Comparison of ENCODE assay signal across 8 cellular contexts in genomic region chr11:75867778-75868374, GRCh38. TPM values are rescaled to one million over a fixed set of nuclear protein-coding genes. Genes with fewer than 3 reads are reported as not detected.
DNase-seq lines count a peak whose midpoint lies in the region; ATAC-seq, FAIRE-seq and TF ChIP-seq lines count a peak whose summit lies in the region.

No MANE protein-coding gene starts in this region.

- H2AFZ ChIP-seq in endothelial cell of umbilical vein (ENCODE audit: low read depth, low read length): no peak overlapping the region

- H3K27ac ChIP-seq in endothelial cell of umbilical vein (ENCODE audit: insufficient read depth, low read depth, low read length) (no peak overlapping the region), upper lobe of right lung (no peak overlapping the region)

- H3K36me3 ChIP-seq in endothelial cell of umbilical vein (ENCODE audit: control insufficient read depth in 2 of 2, extremely low read depth in 1 of 2, insufficient read depth in 2 of 2, low read length in 2 of 2) (peaks cover 0 to 6% of the 10 kb centered on the region in 2 experiments), upper lobe of right lung (no peaks in the 10 kb centered on the region)

- no peaks in the 10 kb centered on the region for H4K20me1 ChIP-seq in endothelial cell of umbilical vein (replicated peaks; ENCODE audit: control insufficient read depth, extremely low read depth, insufficient read depth, low read length)

- no TSS peak for BruUV-seq in endothelial cell of umbilical vein (replicated peaks; lab: Mats Ljungman, UMichigan)

- H3K79me2 ChIP-seq in endothelial cell of umbilical vein (ENCODE audit: control insufficient read depth, insufficient read depth, low read length): peaks cover 43% of the 10 kb centered on the region

- no peaks in the 10 kb centered on the region for H3K9me1 ChIP-seq in endothelial cell of umbilical vein (replicated peaks; ENCODE audit: control insufficient read depth, extremely low read depth, insufficient read depth, low read length)

- H3K4me3 ChIP-seq in WI38 (ENCODE audit: low read depth, low read length): no peak overlapping the region
- H3K4me3 ChIP-seq in endothelial cell of umbilical vein (replicated peaks in 1 of 3; ENCODE audit: insufficient read depth in 1 of 3, low read depth in 1 of 3, low read length in 3 of 3): no peak overlapping the region
- no peak overlapping the region for H3K4me3 ChIP-seq in upper lobe of right lung

- no peak overlapping the region for H3K9ac ChIP-seq in endothelial cell of umbilical vein (replicated peaks; ENCODE audit: extremely low read depth, insufficient read depth, low read length)

- H3K4me2 ChIP-seq in endothelial cell of umbilical vein (ENCODE audit: insufficient read depth, low read length): no peak overlapping the region

- H3K4me1 ChIP-seq in endothelial cell of umbilical vein (ENCODE audit: control insufficient read depth, extremely low read depth, insufficient read depth, low read length): peaks cover 20% of the 10 kb centered on the region
- peaks cover 6% of the 10 kb centered on the region for H3K4me1 ChIP-seq in upper lobe of right lung

- dilution Hi-C loops in endothelial cell of umbilical vein (cut with MboI; ENCODE audit: extremely low pct_ligation_motif_present, low sequenced_read_pairs): no loop called here

- no peak for FAIRE-seq in endothelial cell of umbilical vein (lab: Jason Lieb, UNC)

- H3K9me3 ChIP-seq in endothelial cell of umbilical vein (replicated peaks; ENCODE audit: control insufficient read depth, insufficient read depth, low read length): no peaks in the 10 kb centered on the region
- H3K9me3 ChIP-seq in upper lobe of right lung: no peaks in the 10 kb centered on the region

- DNase-seq in A172 (ENCODE audit: low spot score) (peak; percentile 42), ELR (ENCODE audit: low read depth) (peak; percentile 72), NCI-H1105 treated with DMSO at 0.1 percent for 48 hours (lab: John Stamatoyannopoulos, UW) (peak; percentile 39), endothelial cell of umbilical vein (ENCODE audit: low read depth, low spot score) (peak; percentile 71), myocyte (ENCODE audit: low read depth) (peak; percentile 62), upper lobe of right lung (no peak)

- CTCF ChIA-PET in endothelial cell of umbilical vein (lab: Charles Lee): interaction anchor here (0.6 to 11.8 kb wide), 21 partner anchors 12 to 284 kb away, joined by 3 to 266 read pairs (median 12); no protein-coding TSS in a partner anchor

- POLR2A ChIA-PET in endothelial cell of umbilical vein (lab: Charles Lee): no interaction called here

- peak; percentile 83 for ATAC-seq in upper lobe of right lung
- ATAC-seq in GM19455 (IDR thresholded peaks at IDR 0.05; ENCODE audit: unreplicated experiment): no peak

- intact Hi-C loops in endothelial cell of umbilical vein (cut with micrococcal nuclease): loop anchor here (1.0 to 2.0 kb wide), 3 partner anchors 53 to 145 kb away; partner anchors contain the start of gene UVRAG
- intact Hi-C loops in upper lobe of right lung (cut with DNase I): loop anchor here (5.0 kb wide), 1 partner anchor 66 kb away; no protein-coding TSS in a partner anchor

- no peak for TF ChIP-seq POLR2A in endothelial cell of umbilical vein (IDR thresholded peaks at IDR 0.05; ENCODE audit: low read depth, low read length)

- no peaks in the 10 kb centered on the region for H3K27me3 ChIP-seq in endothelial cell of umbilical vein (ENCODE audit: control insufficient read depth in 2 of 2, insufficient read depth in 2 of 2, low read length in 2 of 2)
- H3K27me3 ChIP-seq in upper lobe of right lung: no peaks in the 10 kb centered on the region

- TF ChIP-seq CTCF in WI38 (IDR thresholded peaks at IDR 0.05; ENCODE audit: low read depth, low read length) (peak; percentile 30), endothelial cell of umbilical vein (IDR thresholded peaks at IDR 0.05; ENCODE audit: extremely low read depth in 1 of 2, insufficient read depth in 1 of 2, low read depth in 1 of 2, low read length in 2 of 2) (peak; percentile 47 to 58), upper lobe of right lung (IDR thresholded peaks at IDR 0.05) (peak; percentile 81)

TF ChIP-seq in endothelial cell of umbilical vein, 7 proteins besides CTCF, POLR2A, EP300 and RAD21:
- TF ChIP-seq POLR2AphosphoS5 (IDR thresholded peaks at IDR 0.05; ENCODE audit: insufficient read depth, low read depth, low read length) (no peak), MYC (IDR thresholded peaks at IDR 0.05; ENCODE audit: low read depth, low read length) (no peak), FOS (IDR thresholded peaks at IDR 0.05; ENCODE audit: borderline replicate concordance, insufficient read depth, low read length) (no peak), JUN (IDR thresholded peaks at IDR 0.05; ENCODE audit: borderline replicate concordance, insufficient read depth, insufficient read length, low read depth) (no peak), EZH2 (IDR thresholded peaks at IDR 0.05; ENCODE audit: borderline replicate concordance, low read depth, low read length, severe bottlenecking) (no peak), MAX (IDR thresholded peaks at IDR 0.05; ENCODE audit: insufficient read depth, insufficient read length) (no peak)

RNA-seq across cellular contexts. Expression of gene UVRAG, which starts 52.9 kb away (rescaled TPM):
- 19.3 and 21.8 TPM in 2 replicates for total RNA-seq in A172 (2014; rRNA removed; shearing (Covaris generic))
- total RNA-seq in endothelial cell of umbilical vein: 65.6 and 67.3 TPM in 2 replicates
- 20.2 and 21.2 TPM in 2 replicates for polyA plus RNA-seq in endothelial cell of umbilical vein
- polyA plus RNA-seq in endothelial cell of umbilical vein (2011; cell fraction: cytosol; rRNA removed): 25.9 and 27.7 TPM in 2 replicates
- polyA plus RNA-seq in endothelial cell of umbilical vein (2011; cell fraction: nucleus; rRNA removed): 62.4 and 62.6 TPM in 2 replicates
- 27.3 and 29.8 TPM in 2 replicates for polyA plus RNA-seq in endothelial cell of umbilical vein (2012)
- 74.3 and 77.7 TPM in 2 replicates for polyA minus RNA-seq in endothelial cell of umbilical vein
- polyA minus RNA-seq in endothelial cell of umbilical vein (2011; cell fraction: cytosol; rRNA and poly(A)+ RNA removed): 12.7 TPM
- polyA minus RNA-seq in endothelial cell of umbilical vein (2011; cell fraction: nucleus; rRNA and poly(A)+ RNA removed): 220 and 322 TPM in 2 replicates
- 9.2 and 14.1 TPM in 2 replicates for total RNA-seq in myocyte
- polyA plus RNA-seq in myocyte (2012): 7.4 TPM
- 31.0 TPM for total RNA-seq in upper lobe of right lung

Comparison
In these comparisons a context has a peak if more than half of its experiments do, and no peak if none do; other contexts are left out.
1. CTCF ChIP-seq: peak in every context shown above with its lines; median percentile 81 in upper lobe of right lung; 52 in endothelial cell of umbilical vein; 30 in WI38.